Comparison of ENCODE assay signal across 27 cellular contexts in genomic region chr18:45324081-45324480, GRCh38.
DNase-seq lines count a peak whose midpoint lies in the region; ATAC-seq and TF ChIP-seq lines count a peak whose summit lies in the region.
"Had no signal": no experiment of that assay in that cellular context is flagged by ENCODE, and none has a peak within 500 bp of the region (broad histone marks: within the 10 kb centered on the region; RNA-seq: fewer than 3 reads in every experiment).

No MANE protein-coding gene starts in this region.

- TF ChIP-seq CTCF in GM23338 (conservative IDR thresholded peaks at IDR 0.05; ENCODE audit: low read depth in 2 of 2): no peak
- TF ChIP-seq CTCF in ascending aorta (IDR thresholded peaks at IDR 0.05): no peak
- no peak for TF ChIP-seq CTCF in nephron (IDR thresholded peaks at IDR 0.05; ENCODE audit: unreplicated experiment in 3 of 3)

- H3K9me3 ChIP-seq in ascending aorta (no peaks in the 10 kb centered on the region), subcutaneous abdominal adipose tissue (ENCODE audit: control insufficient read depth in 5 of 5, low read length in 5 of 5) (no peaks in the 10 kb centered on the region)
- H3K9me3 ChIP-seq: esophagus muscularis mucosa, sigmoid colon, testis had no signal

- H3K36me3 ChIP-seq in GM23338 (ENCODE audit: insufficient read depth): no peaks in the 10 kb centered on the region
- H3K36me3 ChIP-seq in ascending aorta: no peaks in the 10 kb centered on the region
- H3K36me3 ChIP-seq in subcutaneous abdominal adipose tissue (ENCODE audit: control insufficient read depth in 5 of 5, insufficient read depth in 5 of 5, low read length in 5 of 5): no peaks in the 10 kb centered on the region
- H3K36me3 ChIP-seq: esophagus muscularis mucosa, sigmoid colon had no signal

- intact Hi-C loops in ascending aorta (cut with DNase I): loop anchor here (5.0 kb wide), 1 partner anchor 77 kb away; no protein-coding TSS in a partner anchor

- H3K4me2 ChIP-seq in GM23338: peak overlapping the region; percentile 21; the same call in 1 of the 2 replicates
- H3K4me2 ChIP-seq: KMS-11 had no signal

- no peaks in the 10 kb centered on the region for H3F3A ChIP-seq in GM23338 (replicated peaks; ENCODE audit: low read depth)

- 0 out of 2 replicates have a peak overlapping the region, but pooled peaks have one; percentile 50 for H2AFZ ChIP-seq in GM23338

- no peak for ATAC-seq in GM23338
- no peak for ATAC-seq in HG03457 (IDR thresholded peaks at IDR 0.05; ENCODE audit: unreplicated experiment)
- no peak for ATAC-seq in HG03175 (IDR thresholded peaks at IDR 0.05; ENCODE audit: unreplicated experiment)
- ATAC-seq: activated CD4-positive, CD25-positive, alpha-beta regulatory T cell treated with anti-CD3 and anti-CD28 coated beads, Interleukin-2, amount 50 U/mL, for 24 hours; activated T-cell treated with anti-CD3 and anti-CD28 coated beads, Interleukin-2, amount 50 U/mL, for 72 hours; GM12878; PC-3; T-helper 17 cell had no signal

- H3K4me3 Mint-ChIP-seq in GM23338 (no peak overlapping the region), nephron (peak overlapping the region in 1 of 3 experiments; percentile 14)
- H3K4me3 Mint-ChIP-seq: activated T-cell treated with anti-CD3 and anti-CD28 coated beads, Interleukin-2, amount 50 U/mL, for 72 hours; B cell; central memory CD8-positive, alpha-beta T cell; T-helper 17 cell had no signal

- H3K36me3 Mint-ChIP-seq in GM23338 (ENCODE audit: low read depth): no peaks in the 10 kb centered on the region
- H3K36me3 Mint-ChIP-seq in nephron (ENCODE audit: low read depth): no peaks in the 10 kb centered on the region

- H3K27me3 ChIP-seq in GM23338 (ENCODE audit: insufficient read depth) (no peaks in the 10 kb centered on the region), ascending aorta (no peaks in the 10 kb centered on the region), subcutaneous abdominal adipose tissue (ENCODE audit: control insufficient read depth in 5 of 5, insufficient read depth in 4 of 5, low read length in 5 of 5) (no peaks in the 10 kb centered on the region)
- H3K27me3 ChIP-seq: esophagus muscularis mucosa, sigmoid colon, testis had no signal

- no peaks in the 10 kb centered on the region for H3K79me2 ChIP-seq in GM23338 (replicated peaks; ENCODE audit: insufficient read depth)

- H3K27me3 Mint-ChIP-seq in GM23338 (ENCODE audit: insufficient read depth, low read depth, poor library complexity) (no peaks in the 10 kb centered on the region), nephron (ENCODE audit: low read depth) (no peaks in the 10 kb centered on the region)

- H3K27ac ChIP-seq in GM23338 (ENCODE audit: low read depth) (no peak overlapping the region), ascending aorta (peak overlapping the region; percentile 10 to 23), subcutaneous abdominal adipose tissue (ENCODE audit: low read depth, low read length) (peak overlapping the region; percentile 76)
- H3K27ac ChIP-seq: HL-60, KMS-11, testis had no signal

- no peaks in the 10 kb centered on the region for H4K20me1 ChIP-seq in GM23338 (replicated peaks; ENCODE audit: insufficient read depth)

- H3K9ac ChIP-seq in subcutaneous abdominal adipose tissue (ENCODE audit: low read length in 5 of 5): no peak overlapping the region
- H3K9ac ChIP-seq: KMS-11 had no signal

- peaks cover 22% of the 10 kb centered on the region for H3K4me1 Mint-ChIP-seq in GM23338
- peaks cover 75% of the 10 kb centered on the region for H3K4me1 Mint-ChIP-seq in nephron
- H3K4me1 Mint-ChIP-seq: B cell; central memory CD8-positive, alpha-beta T cell; T-helper 17 cell had no signal

- peaks cover 10% of the 10 kb centered on the region; the same call in 1 of the 2 replicates for H3K9me2 ChIP-seq in GM23338 (ENCODE audit: insufficient read depth)

- no peak for DNase-seq in GM23338 (ENCODE audit: low spot score)
- no peak for DNase-seq in ascending aorta (ENCODE audit: low spot score in 2 of 2)
- no peak for DNase-seq in stimulated activated CD4-positive, alpha-beta T cell treated with anti-CD3 and anti-CD28 coated beads, Interleukin-2, amount 100 ng/mL, for 24 hours
- DNase-seq: ACHN; activated CD4-positive, alpha-beta T cell treated with anti-CD3 and anti-CD28 coated beads, Interleukin-2, amount 50 U/mL, for 4 hours; activated T-cell treated with anti-CD3 and anti-CD28 coated beads, Interleukin-2, amount 50 U/mL, for 72 hours; MM.1S; NCI-H1105 treated with DMSO at 0.1 percent for 48 hours; NCI-H2227 treated with DMSO at 0.1 percent for 48 hours; NCI-H526 treated with DMSO at 0.1 percent for 48 hours; NK-92 treated with Interleukin-12 subunit alpha and Interleukin-12 subunit beta, amount 100 ng/mL, for 24 hours; stimulated activated CD4-positive, alpha-beta T cell treated with anti-CD3 and anti-CD28 coated beads, Interleukin-4, amount 100 ng/mL, for 4 hours; T-helper 17 cell had no signal

- H3K4me3 ChIP-seq in GM23338 (no peak overlapping the region), ascending aorta (no peak overlapping the region), subcutaneous abdominal adipose tissue (ENCODE audit: low read depth in 1 of 5, low read length in 5 of 5) (no peak overlapping the region)
- H3K4me3 ChIP-seq: esophagus muscularis mucosa, GM12878, sigmoid colon, testis had no signal

- no peaks in the 10 kb centered on the region for H3K9me3 Mint-ChIP-seq in GM23338
- H3K9me3 Mint-ChIP-seq in nephron: no peaks in the 10 kb centered on the region
- H3K9me3 Mint-ChIP-seq: central memory CD8-positive, alpha-beta T cell had no signal

- H3K4me1 ChIP-seq in GM23338 (ENCODE audit: insufficient read depth): peaks cover 20% of the 10 kb centered on the region
- H3K4me1 ChIP-seq in ascending aorta: peaks cover 6% of the 10 kb centered on the region in 2 donors
- peaks cover 6 to 59% (median 40%) of the 10 kb centered on the region in 5 donors for H3K4me1 ChIP-seq in subcutaneous abdominal adipose tissue (ENCODE audit: control insufficient read depth in 5 of 5, insufficient read depth in 5 of 5, low read length in 5 of 5)
- H3K4me1 ChIP-seq: sigmoid colon had no signal

- H3K27ac Mint-ChIP-seq in GM23338: no peak overlapping the region
- H3K27ac Mint-ChIP-seq in nephron: peak overlapping the region; percentile 92 to 96 (median 95)
- H3K27ac Mint-ChIP-seq: activated T-cell treated with anti-CD3 and anti-CD28 coated beads, Interleukin-2, amount 50 U/mL, for 72 hours; B cell; T-helper 17 cell had no signal

TF ChIP-seq in GM23338, 12 proteins besides CTCF, POLR2A, EP300 and RAD21:
- TF ChIP-seq JUNB (IDR thresholded peaks at IDR 0.05; ENCODE audit: unreplicated experiment) (no peak), EZH2phosphoT487 (IDR thresholded peaks at IDR 0.05; ENCODE audit: unreplicated experiment) (no peak), STAT1 (IDR thresholded peaks at IDR 0.05; ENCODE audit: unreplicated experiment) (no peak), EZH2 (IDR thresholded peaks at IDR 0.05; ENCODE audit: low read depth, unreplicated experiment) (no peak), POLR2AphosphoS5 (IDR thresholded peaks at IDR 0.05; ENCODE audit: low read depth) (no peak), ETS1 (IDR thresholded peaks at IDR 0.05) (no peak), CREB1 (CRISPR knock-in tag; IDR thresholded peaks at IDR 0.05; ENCODE audit: low read depth) (no peak)
